8 cellular contexts compared by ENCODE assay signal in the genomic region with DNA sequence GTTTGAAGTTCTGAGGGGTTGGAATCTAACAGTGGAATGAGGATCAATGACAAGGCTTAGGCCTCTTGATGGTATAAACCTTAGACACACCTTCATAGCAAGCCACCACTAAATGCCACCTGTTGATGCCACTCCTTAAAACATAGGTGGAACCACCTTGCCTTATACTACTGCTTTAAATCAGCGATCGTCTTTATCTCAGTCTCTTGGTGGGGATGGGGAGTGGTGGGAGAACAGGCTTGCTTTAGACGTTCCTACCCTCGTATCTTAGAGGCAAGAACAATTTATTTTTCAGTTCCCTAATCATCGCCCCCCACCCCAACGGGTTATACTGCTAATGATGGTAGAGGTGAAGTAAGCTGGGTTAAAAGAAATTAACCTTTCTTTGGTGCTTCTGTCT. TPM values are rescaled to one million over a fixed set of nuclear protein-coding genes. Genes with fewer than 3 reads are reported as not detected.
DNase-seq lines count a peak whose midpoint lies in the region; ATAC-seq and TF ChIP-seq lines count a peak whose summit lies in the region.

No MANE protein-coding gene starts in this region.

- TF ChIP-seq CTCF in AG04450 (IDR thresholded peaks at IDR 0.05; ENCODE audit: low read depth, low read length) (no peak), cardiac fibroblast (IDR thresholded peaks at IDR 0.05; ENCODE audit: low read depth, low read length) (no peak)

- POLR2A ChIA-PET in AG04450 (lab: Yijun Ruan, JAX) = no interaction called here
- POLR2A ChIA-PET in naive thymus-derived CD4-positive, alpha-beta T cell (lab: Charles Lee) = interaction anchor here (5.1 kb wide), 1 partner anchor 102 kb away, joined by 37 read pairs; a partner anchor contains a TSS

- peaks cover 52 to 88% (median 75%) of the 10 kb centered on the region in 7 donors for H3K4me1 Mint-ChIP-seq in naive thymus-derived CD4-positive, alpha-beta T cell

- peak overlapping the region; percentile 98 for H3K4me3 ChIP-seq in AG04450 (ENCODE audit: low read depth, low read length)
- peak overlapping the region; percentile 98 for H3K4me3 ChIP-seq in HUES64 (ENCODE audit: low read length)
- peak overlapping the region; percentile 72 to 81 for H3K4me3 ChIP-seq in cardiac fibroblast (replicated peaks in 1 of 2; ENCODE audit: low read depth in 2 of 2, low read length in 2 of 2)
- H3K4me3 ChIP-seq in naive thymus-derived CD4-positive, alpha-beta T cell (ENCODE audit: low read length) = peak overlapping the region; percentile 97

- H3K4me1 ChIP-seq in HUES64 (ENCODE audit: insufficient read depth, low read length) = peaks cover 39% of the 10 kb centered on the region
- H3K4me1 ChIP-seq in naive thymus-derived CD4-positive, alpha-beta T cell (ENCODE audit: control insufficient read depth in 2 of 2, insufficient read depth in 2 of 2, low read length in 2 of 2) = peaks cover 34 to 36% of the 10 kb centered on the region in 2 donors

- ATAC-seq in naive thymus-derived CD4-positive, alpha-beta T cell = no peak
- ATAC-seq in GM21423 (IDR thresholded peaks at IDR 0.05; ENCODE audit: unreplicated experiment) = no peak

- no peaks in the 10 kb centered on the region for H3K36me3 ChIP-seq in HUES64 (ENCODE audit: insufficient read depth, low read length)
- H3K36me3 ChIP-seq in naive thymus-derived CD4-positive, alpha-beta T cell (ENCODE audit: control insufficient read depth in 2 of 3, insufficient read depth in 3 of 3, low read length in 3 of 3) = peaks cover 0 to 4% (median 0%) of the 10 kb centered on the region in 3 experiments

- peaks cover 0 to 4% (median 0%) of the 10 kb centered on the region in 11 donors for H3K9me3 Mint-ChIP-seq in naive thymus-derived CD4-positive, alpha-beta T cell

- H3K9me3 ChIP-seq in AG04450 (ENCODE audit: control insufficient read depth, insufficient read depth, low read length) = no peaks in the 10 kb centered on the region; the same call in 1 of the 2 replicates
- no peaks in the 10 kb centered on the region for H3K9me3 ChIP-seq in HUES64 (ENCODE audit: insufficient read depth, low read depth, low read length)
- no peaks in the 10 kb centered on the region for H3K9me3 ChIP-seq in naive thymus-derived CD4-positive, alpha-beta T cell (ENCODE audit: control insufficient read depth in 2 of 3, low read length in 3 of 3)

- intact Hi-C loops in naive thymus-derived CD4-positive, alpha-beta T cell (cut with micrococcal nuclease) = loop anchor here in 1 of 2 donors (2.0 to 10.0 kb wide), 2 partner anchors 18 to 1770 kb away; a partner anchor contains a TSS

- H3K27me3 Mint-ChIP-seq in naive thymus-derived CD4-positive, alpha-beta T cell = no peaks in the 10 kb centered on the region

- H3K27ac Mint-ChIP-seq in naive thymus-derived CD4-positive, alpha-beta T cell = peak overlapping the region; percentile 7 to 99 (median 97)

- no CpG with 5 or more reads among the region's 6 CpGs for WGBS in HUES64

- H3K4me3 Mint-ChIP-seq in naive thymus-derived CD4-positive, alpha-beta T cell = peak overlapping the region; percentile 94 to 99 (median 97)

- no peak overlapping the region for H3K27ac ChIP-seq in AG04450 (ENCODE audit: low read depth, low read length)
- no peak overlapping the region for H3K27ac ChIP-seq in HUES64 (ENCODE audit: low read depth, low read length)
- H3K27ac ChIP-seq in naive thymus-derived CD4-positive, alpha-beta T cell (ENCODE audit: low read depth, low read length) = no peak overlapping the region

- DNase-seq in AG04450 (ENCODE audit: low read depth, low spot score) = no peak
- DNase-seq in cardiac fibroblast (ENCODE audit: low read depth in 2 of 2) = no peak
- no peak for DNase-seq in naive thymus-derived CD4-positive, alpha-beta T cell
- DNase-seq in NCI-H2196 (lab: John Stamatoyannopoulos, UW; ENCODE audit: unreplicated experiment) = no peak
- no peak for DNase-seq in NCI-H1048 (lab: John Stamatoyannopoulos, UW)
- DNase-seq in SHP77 treated with DMSO at 0.1 percent for 48 hours (lab: John Stamatoyannopoulos, UW) = no peak

- CTCF ChIA-PET in AG04450 (lab: Charles Lee) = no interaction called here
- CTCF ChIA-PET in naive thymus-derived CD4-positive, alpha-beta T cell (lab: Charles Lee) = interaction anchor here (0.6 kb wide), 2 partner anchors 126 to 798 kb away, joined by 3 to 4 read pairs; no protein-coding TSS in a partner anchor

- H3K27me3 ChIP-seq in AG04450 (ENCODE audit: control insufficient read depth, insufficient read depth, low read length) = no peaks in the 10 kb centered on the region
- H3K27me3 ChIP-seq in HUES64 (ENCODE audit: insufficient read depth, low read length) = no peaks in the 10 kb centered on the region
- no peaks in the 10 kb centered on the region for H3K27me3 ChIP-seq in naive thymus-derived CD4-positive, alpha-beta T cell (ENCODE audit: control insufficient read depth in 2 of 2, insufficient read depth in 2 of 2, low read length in 2 of 2)

- no peak overlapping the region for H3K9ac ChIP-seq in HUES64 (ENCODE audit: low read depth, low read length)

- H3K36me3 Mint-ChIP-seq in naive thymus-derived CD4-positive, alpha-beta T cell = peaks cover 0 to 11% (median 4%) of the 10 kb centered on the region in 5 donors

RNA-seq across cellular contexts. Expression of a gene that starts 1.3 kb away (rescaled TPM):
- polyA plus RNA-seq in AG04450 (2011; rRNA removed) = 5.4 and 7.8 TPM in 2 replicates
- 5.2 and 8.1 TPM in 2 replicates for polyA minus RNA-seq in AG04450 (2011; rRNA and poly(A)+ RNA removed)
- 5.1 TPM for polyA plus RNA-seq in HUES64 (2013, experiment 1 of 2)
- 5.2 TPM for polyA plus RNA-seq in HUES64 (2013, experiment 2 of 2)
- total RNA-seq in naive thymus-derived CD4-positive, alpha-beta T cell = 10 to 100 TPM in 4 of 5 experiments, 1 to 10 TPM in 1; 5.7 to 18.1 (median 17.1) TPM
- 10 to 100 TPM in 1 of 2 donors, 1 to 10 TPM in 1; 5.8 to 12.0 TPM for polyA plus RNA-seq in naive thymus-derived CD4-positive, alpha-beta T cell
